In the genomic region with DNA sequence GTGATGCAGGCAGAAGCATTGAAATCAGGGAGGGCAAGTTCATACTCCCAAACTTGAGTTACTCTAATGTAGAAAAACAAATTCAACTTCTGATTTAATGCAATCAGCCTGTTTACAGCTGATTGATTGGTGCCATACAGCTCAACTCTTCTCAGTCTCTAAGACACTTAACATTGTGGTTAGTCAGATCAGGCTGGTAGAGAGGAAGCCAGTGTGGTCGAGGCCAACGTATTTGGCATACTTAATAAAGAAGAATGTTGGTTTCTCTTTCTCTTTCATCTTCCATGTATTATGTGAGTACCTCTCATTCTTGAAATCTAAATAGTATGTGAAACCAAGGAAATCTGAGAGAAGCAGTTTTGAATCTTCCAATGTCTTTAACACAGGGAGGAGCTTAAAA, we compare ENCODE assay signal across 9 cellular contexts.
A peak's percentile ranks its signal among the peaks of the same experiment; 100 is the strongest.
DNase-seq lines count a peak whose midpoint lies in the region; ATAC-seq and TF ChIP-seq lines count a peak whose summit lies in the region.
"Had no signal": no experiment of that assay in that cellular context is flagged by ENCODE, and none has a peak within 500 bp of the region (broad histone marks: within the 10 kb centered on the region; RNA-seq: fewer than 3 reads in every experiment).

No MANE protein-coding gene starts in this region.

- no peak overlapping the region for H3K14ac ChIP-seq in neuronal stem cell (ENCODE audit: low read length)

- H3K9ac ChIP-seq in neuronal stem cell (ENCODE audit: low read depth, low read length, poor library complexity): no peak overlapping the region

- ATAC-seq in GM21360 (IDR thresholded peaks at IDR 0.05; ENCODE audit: unreplicated experiment) (peak; percentile 97), HG03571 (IDR thresholded peaks at IDR 0.05; ENCODE audit: unreplicated experiment) (peak; percentile 100)
- peak; percentile 99 for ATAC-seq in activated CD8-positive, alpha-beta T cell treated with anti-CD3 and anti-CD28 coated beads for 36 hours

- H3K4me1 ChIP-seq in neuronal stem cell (ENCODE audit: control insufficient read depth in 2 of 2, insufficient read depth in 1 of 2, low read depth in 1 of 2, low read length in 2 of 2) (peaks cover 0 to 18% of the 10 kb centered on the region in 2 donors), BE2C (no peaks in the 10 kb centered on the region)

- no CpG with 5 or more reads among the region's 2 CpGs for WGBS in neuronal stem cell (ENCODE audit: extremely low coverage in 2 of 2, insufficient read length in 2 of 2, insufficient replicate concordance in 1 of 2), 2 donors

- no peak overlapping the region for H3K27ac ChIP-seq in neuronal stem cell (replicated peaks; ENCODE audit: low read length)

- H3K36me3 Mint-ChIP-seq in activated CD8-positive, alpha-beta T cell treated with anti-CD3 and anti-CD28 coated beads for 36 hours (ENCODE audit: low read depth): no peaks in the 10 kb centered on the region
- H3K36me3 Mint-ChIP-seq: brain had no signal

- peak overlapping the region; percentile 21 for H2AFZ ChIP-seq in neuronal stem cell (ENCODE audit: low read length)

- peaks cover 2% of the 10 kb centered on the region for H3K9me3 Mint-ChIP-seq in activated CD8-positive, alpha-beta T cell treated with anti-CD3 and anti-CD28 coated beads for 36 hours

- H3K27me3 ChIP-seq in neuronal stem cell (ENCODE audit: control insufficient read depth in 3 of 3, insufficient read depth in 3 of 3, low read depth in 1 of 3, low read length in 3 of 3) (no peaks in the 10 kb centered on the region), BE2C (no peaks in the 10 kb centered on the region)

- H3K23ac ChIP-seq in neuronal stem cell (ENCODE audit: low read depth, low read length, poor library complexity): no peak overlapping the region

- intact Hi-C loops in activated CD8-positive, alpha-beta T cell treated with anti-CD3 and anti-CD28 coated beads for 36 hours (cut with micrococcal nuclease): no loop called here

- no peak overlapping the region for H2BK5ac ChIP-seq in neuronal stem cell (ENCODE audit: low read length)

- H3K4ac ChIP-seq in neuronal stem cell (ENCODE audit: low read length): no peak overlapping the region

- peak overlapping the region; percentile 87 for H3K27ac Mint-ChIP-seq in activated CD8-positive, alpha-beta T cell treated with anti-CD3 and anti-CD28 coated beads for 36 hours
- H3K27ac Mint-ChIP-seq: brain had no signal

- H4K91ac ChIP-seq in neuronal stem cell (ENCODE audit: low read depth, low read length, poor library complexity): no peak overlapping the region

- H3K4me3 ChIP-seq in AG10803 (ENCODE audit: low read length) (no peak overlapping the region), neuronal stem cell (ENCODE audit: low read length in 2 of 2) (no peak overlapping the region), BE2C (ENCODE audit: low read depth, low read length) (no peak overlapping the region)

- no peak overlapping the region for H3K18ac ChIP-seq in neuronal stem cell (ENCODE audit: low read length)

- DNase-seq in AG10803 (ENCODE audit: low read depth) (peak; percentile 17), neuronal stem cell (ENCODE audit: low spot score) (no peak), D341Med (ENCODE audit: low spot score) (no peak), C1 segment of cervical spinal cord (lab: John Stamatoyannopoulos, UW) (no peak), BE2C (no peak)
- DNase-seq in activated CD8-positive, alpha-beta T cell treated with anti-CD3 and anti-CD28 coated beads for 36 hours: peak; percentile 84

- no peak overlapping the region for H4K8ac ChIP-seq in neuronal stem cell (ENCODE audit: low read depth, low read length)

- H3K4me3 Mint-ChIP-seq in activated CD8-positive, alpha-beta T cell treated with anti-CD3 and anti-CD28 coated beads for 36 hours: peak overlapping the region; percentile 40
- H3K4me3 Mint-ChIP-seq: brain had no signal

- POLR2A ChIA-PET in activated CD8-positive, alpha-beta T cell treated with anti-CD3 and anti-CD28 coated beads for 36 hours (lab: Charles Lee): no interaction called here

- no peak overlapping the region for H2AK5ac ChIP-seq in neuronal stem cell (ENCODE audit: low read depth, low read length)

- no peak overlapping the region for H2BK15ac ChIP-seq in neuronal stem cell (ENCODE audit: low read length)

- no peak overlapping the region for H2BK120ac ChIP-seq in neuronal stem cell (ENCODE audit: low read depth, low read length)

- TF ChIP-seq CTCF in AG10803 (conservative IDR thresholded peaks at IDR 0.05; ENCODE audit: low read length) (no peak), BE2C (IDR thresholded peaks at IDR 0.05; ENCODE audit: low read depth, low read length) (no peak)
- no peak for TF ChIP-seq CTCF in activated CD8-positive, alpha-beta T cell treated with anti-CD3 and anti-CD28 coated beads for 36 hours (IDR thresholded peaks at IDR 0.05)

- H3K9me3 ChIP-seq in neuronal stem cell (replicated peaks in 1 of 2; ENCODE audit: control insufficient read depth in 2 of 2, insufficient read depth in 1 of 2, low read depth in 1 of 2, low read length in 2 of 2): no peaks in the 10 kb centered on the region
- no peaks in the 10 kb centered on the region for H3K9me3 ChIP-seq in BE2C

- CTCF ChIA-PET in activated CD8-positive, alpha-beta T cell treated with anti-CD3 and anti-CD28 coated beads for 36 hours (lab: Charles Lee): interaction anchor here (1.0 to 1.6 kb wide), 2 partner anchors 9 to 31 kb away, joined by 3 read pairs; no protein-coding TSS in a partner anchor

- no peak overlapping the region for H3K4me2 ChIP-seq in neuronal stem cell (ENCODE audit: insufficient read depth, low read length, poor library complexity, severe bottlenecking)

- peaks cover 18% of the 10 kb centered on the region for H3K4me1 Mint-ChIP-seq in activated CD8-positive, alpha-beta T cell treated with anti-CD3 and anti-CD28 coated beads for 36 hours (ENCODE audit: low read depth)

- H3K27me3 Mint-ChIP-seq in activated CD8-positive, alpha-beta T cell treated with anti-CD3 and anti-CD28 coated beads for 36 hours: no peaks in the 10 kb centered on the region

- no peak overlapping the region for H2BK12ac ChIP-seq in neuronal stem cell (ENCODE audit: low read length)

- H3K36me3 ChIP-seq in neuronal stem cell (replicated peaks in 1 of 2; ENCODE audit: control insufficient read depth in 2 of 2, insufficient read depth in 2 of 2, low read length in 2 of 2) (no peaks in the 10 kb centered on the region), BE2C (no peaks in the 10 kb centered on the region)

- no peaks in the 10 kb centered on the region for H3K79me1 ChIP-seq in neuronal stem cell (ENCODE audit: low read depth, low read length)

Comparison
In these comparisons a context has a peak if more than half of its experiments do, and no peak if none do; other contexts are left out.
1. DNase-seq: peak in AG10803 (single experiment) and activated CD8-positive, alpha-beta T cell treated with anti-CD3 and anti-CD28 coated beads for 36 hours (single experiment); none in neuronal stem cell (single experiment), D341Med (single experiment), C1 segment of cervical spinal cord (0 of 14) and BE2C (single experiment).
2. Peak in every context shown above with its lines, with median percentiles within 50 percentile points of each other: ATAC-seq.